In the genomic region with DNA sequence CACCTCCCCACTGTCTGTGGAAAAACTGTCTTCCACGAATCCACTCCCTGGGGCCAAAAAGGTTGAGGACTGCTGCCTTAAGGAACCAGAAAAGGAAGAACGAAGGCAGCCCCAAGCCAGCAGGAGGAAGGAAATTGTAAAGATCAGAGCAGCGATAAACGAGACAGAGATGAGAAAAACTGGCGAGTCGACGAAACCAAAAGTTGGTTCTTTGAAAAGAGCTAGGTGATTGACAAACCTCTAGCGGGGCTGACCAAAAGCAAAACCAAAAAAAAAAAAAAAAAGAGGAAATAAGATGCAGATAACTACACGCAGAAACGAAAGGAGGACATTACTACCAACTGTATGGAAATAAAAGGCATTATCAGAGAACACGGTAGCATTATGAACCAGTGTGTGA, we compare ENCODE assay signal across 8 cellular contexts.
DNase-seq lines count a peak whose midpoint lies in the region; ATAC-seq and TF ChIP-seq lines count a peak whose summit lies in the region.

No MANE protein-coding gene starts in this region.

- no peak for TF ChIP-seq POLR2A in stomach (IDR thresholded peaks at IDR 0.05)

- 32 to 51% (median 45%) methylated on average over 11 of the region's 11 CpGs for WGBS in stomach, 5 donors

- H3K4me1 Mint-ChIP-seq in activated CD4-positive, alpha-beta memory T cell treated with anti-CD3 and anti-CD28 coated beads, Interleukin-2, amount 10 ng/mL, durations not matched to agents 7 days and 5 days: peaks cover 39% of the 10 kb centered on the region

- peak overlapping the region; percentile 14 for H2AFZ ChIP-seq in ACC112 (ENCODE audit: low read length, unreplicated experiment)

- TF ChIP-seq EP300 in stomach (IDR thresholded peaks at IDR 0.05): no peak

- H3K4me3 Mint-ChIP-seq in activated CD4-positive, alpha-beta memory T cell treated with anti-CD3 and anti-CD28 coated beads, Interleukin-2, amount 10 ng/mL, durations not matched to agents 7 days and 5 days: peak overlapping the region; percentile 61

- H3K27ac ChIP-seq in ACC112 (ENCODE audit: low read depth, low read length): peak overlapping the region; percentile 34; the same call in 1 of the 2 replicates
- peak overlapping the region; percentile 55 for H3K27ac ChIP-seq in KOPT-K1 (ENCODE audit: low read depth, low read length, poor library complexity, severe bottlenecking)
- peak overlapping the region; percentile 30 to 75 for H3K27ac ChIP-seq in left lung
- H3K27ac ChIP-seq in stomach: peak overlapping the region in 4 of 5 donors; percentile 33 to 78 (median 64)

- peak overlapping the region; percentile 93 for H3K27ac Mint-ChIP-seq in activated CD4-positive, alpha-beta memory T cell treated with anti-CD3 and anti-CD28 coated beads, Interleukin-2, amount 10 ng/mL, durations not matched to agents 7 days and 5 days

- TF ChIP-seq CTCF in left lung (IDR thresholded peaks at IDR 0.05): no peak
- TF ChIP-seq CTCF in stomach (IDR thresholded peaks at IDR 0.05): no peak

- peak; percentile 74 for ATAC-seq in GM19324 (IDR thresholded peaks at IDR 0.05; ENCODE audit: low FRiP score, unreplicated experiment)
- ATAC-seq in left lung: peak; percentile 8

- H3K27me3 Mint-ChIP-seq in activated CD4-positive, alpha-beta memory T cell treated with anti-CD3 and anti-CD28 coated beads, Interleukin-2, amount 10 ng/mL, durations not matched to agents 7 days and 5 days: peaks cover 3% of the 10 kb centered on the region

- H3K9me3 Mint-ChIP-seq in activated CD4-positive, alpha-beta memory T cell treated with anti-CD3 and anti-CD28 coated beads, Interleukin-2, amount 10 ng/mL, durations not matched to agents 7 days and 5 days: peaks cover 3% of the 10 kb centered on the region

- H3K36me3 ChIP-seq in ACC112 (ENCODE audit: insufficient read depth, low read length): no peaks in the 10 kb centered on the region
- no peaks in the 10 kb centered on the region for H3K36me3 ChIP-seq in KOPT-K1 (ENCODE audit: insufficient read depth, low read length)
- H3K36me3 ChIP-seq in left lung: no peaks in the 10 kb centered on the region
- no peaks in the 10 kb centered on the region for H3K36me3 ChIP-seq in stomach

- peak; percentile 76 for DNase-seq in activated CD4-positive, alpha-beta memory T cell treated with anti-CD3 and anti-CD28 coated beads, Interleukin-2, amount 10 ng/mL, durations not matched to agents 7 days and 5 days
- DNase-seq in left lung (peak in 1 of 2 donors; percentile 47), stomach (no peak), mesenteric fat pad (ENCODE audit: low spot score) (no peak), DMS153 (lab: John Stamatoyannopoulos, UW) (no peak)

- no peaks in the 10 kb centered on the region for H3K79me2 ChIP-seq in ACC112 (ENCODE audit: control insufficient read depth, insufficient read depth, low read length, unreplicated experiment)

- POLR2A ChIA-PET in activated CD4-positive, alpha-beta memory T cell treated with anti-CD3 and anti-CD28 coated beads, Interleukin-2, amount 10 ng/mL, durations not matched to agents 7 days and 5 days (lab: Charles Lee): interaction anchor here (0.6 to 2.4 kb wide), 17 partner anchors 9 to 125 kb away, joined by 3 to 73 read pairs (median 5); partner anchors contain the start of genes GADD45B, LMNB2 and TIMM13

- intact Hi-C loops in left lung (cut with DNase I) (no loop called here), stomach (cut with DNase I; ENCODE audit: low total_unique reads) (no loop called here)

- H3K36me3 Mint-ChIP-seq in activated CD4-positive, alpha-beta memory T cell treated with anti-CD3 and anti-CD28 coated beads, Interleukin-2, amount 10 ng/mL, durations not matched to agents 7 days and 5 days (ENCODE audit: low read depth): peaks cover 2% of the 10 kb centered on the region

- CTCF ChIA-PET in activated CD4-positive, alpha-beta memory T cell treated with anti-CD3 and anti-CD28 coated beads, Interleukin-2, amount 10 ng/mL, durations not matched to agents 7 days and 5 days (lab: Charles Lee): interaction anchor here (0.6 to 2.9 kb wide), 15 partner anchors 9 to 393 kb away, joined by 3 to 26 read pairs (median 4); partner anchors contain the start of genes GADD45B and SGTA

- H3K9me3 ChIP-seq in KOPT-K1 (ENCODE audit: insufficient read depth, low read length, poor library complexity, severe bottlenecking) (no peaks in the 10 kb centered on the region), left lung (no peaks in the 10 kb centered on the region), stomach (no peaks in the 10 kb centered on the region)

- 0 out of 2 replicates have a peak overlapping the region, but pooled peaks have one; percentile 13 for H3K4me3 ChIP-seq in ACC112 (ENCODE audit: low read depth, low read length)
- peak overlapping the region in 1 of 2 donors; percentile 7 for H3K4me3 ChIP-seq in left lung
- no peak overlapping the region for H3K4me3 ChIP-seq in stomach

- no peaks in the 10 kb centered on the region for H3K4me1 ChIP-seq in ACC112 (ENCODE audit: control insufficient read depth, insufficient read depth, low read length, unreplicated experiment)
- peaks cover 8 to 51% of the 10 kb centered on the region in 2 donors for H3K4me1 ChIP-seq in left lung
- peaks cover 8 to 28% (median 13%) of the 10 kb centered on the region in 4 donors for H3K4me1 ChIP-seq in stomach

- no peaks in the 10 kb centered on the region for H3K27me3 ChIP-seq in ACC112 (ENCODE audit: insufficient read depth, low read length)
- H3K27me3 ChIP-seq in left lung: no peaks in the 10 kb centered on the region
- H3K27me3 ChIP-seq in stomach: no peaks in the 10 kb centered on the region
